Comparison of ENCODE assay signal across 8 cellular contexts in genomic region chr1:175192111-175192629, GRCh38. TPM values are rescaled to one million over a fixed set of nuclear protein-coding genes. Genes with fewer than 3 reads are reported as not detected.
DNase-seq lines count a peak whose midpoint lies in the region; ATAC-seq and TF ChIP-seq lines count a peak whose summit lies in the region.

No MANE protein-coding gene starts in this region.

- peak overlapping the region; percentile 63 for H3K18ac ChIP-seq in neuronal stem cell (ENCODE audit: low read length)

- H3K27ac Mint-ChIP-seq in activated T-helper 1 cell treated with anti-CD3 and anti-CD28 coated beads, Interleukin-12 subunit alpha, Interleukin-12 subunit beta, Interleukin-2, Interleukin-4 antibody, amounts not matched to agents 30 ng/mL and 10 ng/mL and 1 ng/mL, durations not matched to agents 14 hours and 24 hours and 36 hours = peak overlapping the region; percentile 84

- H3K9ac ChIP-seq in neuronal stem cell (ENCODE audit: low read depth, low read length, poor library complexity) = no peak overlapping the region

- peak overlapping the region; percentile 99 for H3K4me3 Mint-ChIP-seq in activated T-helper 1 cell treated with anti-CD3 and anti-CD28 coated beads, Interleukin-12 subunit alpha, Interleukin-12 subunit beta, Interleukin-2, Interleukin-4 antibody, amounts not matched to agents 30 ng/mL and 10 ng/mL and 1 ng/mL, durations not matched to agents 14 hours and 24 hours and 36 hours

- DNase-seq in NCI-H2227 (lab: John Stamatoyannopoulos, UW; ENCODE audit: unreplicated experiment) = peak; percentile 21
- no peak for DNase-seq in NCI-H2227 treated with DMSO at 0.1 percent for 48 hours (lab: John Stamatoyannopoulos, UW)
- DNase-seq in NCI-H2171 (lab: John Stamatoyannopoulos, UW) = peak; percentile 56
- peak; percentile 20 for DNase-seq in activated T-helper 1 cell treated with anti-CD3 and anti-CD28 coated beads, Interleukin-12 subunit alpha, Interleukin-12 subunit beta, Interleukin-2, Interleukin-4 antibody, amounts not matched to agents 30 ng/mL and 10 ng/mL and 1 ng/mL, durations not matched to agents 14 hours and 24 hours and 36 hours (ENCODE audit: low spot score)
- no peak for DNase-seq in neuronal stem cell (ENCODE audit: low spot score)
- DNase-seq in OCI-M2 (lab: John Stamatoyannopoulos, UW; ENCODE audit: unreplicated experiment) = no peak
- no peak for DNase-seq in caudate nucleus (lab: John Stamatoyannopoulos, UW)

- H3K4me3 ChIP-seq in gastroesophageal sphincter (peak overlapping the region; percentile 71 to 72), neuronal stem cell (ENCODE audit: low read length in 2 of 2) (peak overlapping the region in 1 of 2 donors; percentile 55)

- H3K79me1 ChIP-seq in neuronal stem cell (ENCODE audit: low read depth, low read length) = no peaks in the 10 kb centered on the region

- peak overlapping the region; percentile 88 for H2AFZ ChIP-seq in neuronal stem cell (ENCODE audit: low read length)

- H3K36me3 ChIP-seq in gastroesophageal sphincter (peaks cover 0 to 4% of the 10 kb centered on the region in 2 donors), neuronal stem cell (replicated peaks in 1 of 2; ENCODE audit: control insufficient read depth in 2 of 2, insufficient read depth in 2 of 2, low read length in 2 of 2) (no peaks in the 10 kb centered on the region)

- H3K23ac ChIP-seq in neuronal stem cell (ENCODE audit: low read depth, low read length, poor library complexity) = no peak overlapping the region

- H4K8ac ChIP-seq in neuronal stem cell (ENCODE audit: low read depth, low read length) = no peak overlapping the region

- ATAC-seq in gastroesophageal sphincter = peak; percentile 20

- no peaks in the 10 kb centered on the region for H3K27me3 Mint-ChIP-seq in activated T-helper 1 cell treated with anti-CD3 and anti-CD28 coated beads, Interleukin-12 subunit alpha, Interleukin-12 subunit beta, Interleukin-2, Interleukin-4 antibody, amounts not matched to agents 30 ng/mL and 10 ng/mL and 1 ng/mL, durations not matched to agents 14 hours and 24 hours and 36 hours (ENCODE audit: insufficient read depth)

- no peak for TF ChIP-seq EP300 in gastroesophageal sphincter (IDR thresholded peaks at IDR 0.05)

- no peaks in the 10 kb centered on the region for H3K9me3 Mint-ChIP-seq in activated T-helper 1 cell treated with anti-CD3 and anti-CD28 coated beads, Interleukin-12 subunit alpha, Interleukin-12 subunit beta, Interleukin-2, Interleukin-4 antibody, amounts not matched to agents 30 ng/mL and 10 ng/mL and 1 ng/mL, durations not matched to agents 14 hours and 24 hours and 36 hours

- H3K4me1 Mint-ChIP-seq in activated T-helper 1 cell treated with anti-CD3 and anti-CD28 coated beads, Interleukin-12 subunit alpha, Interleukin-12 subunit beta, Interleukin-2, Interleukin-4 antibody, amounts not matched to agents 30 ng/mL and 10 ng/mL and 1 ng/mL, durations not matched to agents 14 hours and 24 hours and 36 hours (ENCODE audit: low read depth) = peaks cover 62% of the 10 kb centered on the region

- peaks cover 0 to 50% (median 0%) of the 10 kb centered on the region in 3 donors for H3K4me1 ChIP-seq in gastroesophageal sphincter
- H3K4me1 ChIP-seq in neuronal stem cell (ENCODE audit: control insufficient read depth in 2 of 2, insufficient read depth in 1 of 2, low read depth in 1 of 2, low read length in 2 of 2) = peaks cover 4 to 6% of the 10 kb centered on the region in 2 donors

- no peaks in the 10 kb centered on the region for H3K27me3 ChIP-seq in gastroesophageal sphincter
- peaks cover 0 to 59% (median 34%) of the 10 kb centered on the region in 3 experiments for H3K27me3 ChIP-seq in neuronal stem cell (ENCODE audit: control insufficient read depth in 3 of 3, insufficient read depth in 3 of 3, low read depth in 1 of 3, low read length in 3 of 3)

- no peak overlapping the region for H2BK12ac ChIP-seq in neuronal stem cell (ENCODE audit: low read length)

- H3K27ac ChIP-seq in gastroesophageal sphincter (peak overlapping the region; percentile 54 to 88 (median 86)), neuronal stem cell (replicated peaks; ENCODE audit: low read length) (no peak overlapping the region), caudate nucleus (ENCODE audit: low read depth, low read length) (no peak overlapping the region)

- TF ChIP-seq POLR2A in gastroesophageal sphincter (IDR thresholded peaks at IDR 0.05) = no peak

- TF ChIP-seq CTCF in gastroesophageal sphincter (IDR thresholded peaks at IDR 0.05) = no peak

- no peaks in the 10 kb centered on the region for H3K9me3 ChIP-seq in gastroesophageal sphincter
- no peaks in the 10 kb centered on the region for H3K9me3 ChIP-seq in neuronal stem cell (replicated peaks in 1 of 2; ENCODE audit: control insufficient read depth in 2 of 2, insufficient read depth in 1 of 2, low read depth in 1 of 2, low read length in 2 of 2)

- intact Hi-C loops in activated T-helper 1 cell treated with anti-CD3 and anti-CD28 coated beads, Interleukin-12 subunit alpha, Interleukin-12 subunit beta, Interleukin-2, Interleukin-4 antibody, amounts not matched to agents 30 ng/mL and 10 ng/mL and 1 ng/mL, durations not matched to agents 14 hours and 24 hours and 36 hours (cut with micrococcal nuclease) = no loop called here

- H3K4me2 ChIP-seq in neuronal stem cell (ENCODE audit: insufficient read depth, low read length, poor library complexity, severe bottlenecking) = peak overlapping the region; percentile 89

- no peak overlapping the region for H3K14ac ChIP-seq in neuronal stem cell (ENCODE audit: low read length)

- no peak overlapping the region for H2AK5ac ChIP-seq in neuronal stem cell (ENCODE audit: low read depth, low read length)

- no peak overlapping the region for H2BK120ac ChIP-seq in neuronal stem cell (ENCODE audit: low read depth, low read length)

- H3K4ac ChIP-seq in neuronal stem cell (ENCODE audit: low read length) = no peak overlapping the region

- no peak overlapping the region for H4K91ac ChIP-seq in neuronal stem cell (ENCODE audit: low read depth, low read length, poor library complexity)

- H2BK15ac ChIP-seq in neuronal stem cell (ENCODE audit: low read length) = no peak overlapping the region

- no peak overlapping the region for H2BK5ac ChIP-seq in neuronal stem cell (ENCODE audit: low read length)

- peaks cover 36% of the 10 kb centered on the region for H3K36me3 Mint-ChIP-seq in activated T-helper 1 cell treated with anti-CD3 and anti-CD28 coated beads, Interleukin-12 subunit alpha, Interleukin-12 subunit beta, Interleukin-2, Interleukin-4 antibody, amounts not matched to agents 30 ng/mL and 10 ng/mL and 1 ng/mL, durations not matched to agents 14 hours and 24 hours and 36 hours (ENCODE audit: low read depth)

- WGBS in gastroesophageal sphincter (ENCODE audit: low coverage in 1 of 2), 2 donors = 0 to 2% methylated on average over 7 to 8 of the region's 17 CpGs
- WGBS in neuronal stem cell (ENCODE audit: extremely low coverage in 2 of 2, insufficient read length in 2 of 2, insufficient replicate concordance in 1 of 2), 2 donors = no CpG with 5 or more reads among the region's 17 CpGs

RNA-seq across cellular contexts. Expression of gene KIAA0040, which starts 0.4 kb away (rescaled TPM):
- total RNA-seq in activated T-helper 1 cell treated with anti-CD3 and anti-CD28 coated beads, Interleukin-12 subunit alpha, Interleukin-12 subunit beta, Interleukin-2, Interleukin-4 antibody, amounts not matched to agents 30 ng/mL and 10 ng/mL and 1 ng/mL, durations not matched to agents 14 hours and 24 hours and 36 hours = 43.8 and 45.6 TPM in 2 replicates
- 10 to 100 TPM; 43.2 to 54.3 (median 46.5) TPM for total RNA-seq in gastroesophageal sphincter
- not detected for polyA plus RNA-seq in neuronal stem cell (2013, experiment 1 of 2)
- polyA plus RNA-seq in neuronal stem cell (2013, experiment 2 of 2) = 0.01 TPM

Comparison
In these comparisons a context has a peak if more than half of its experiments do, and no peak if none do; other contexts are left out.
1. DNase-seq: peak in NCI-H2227 (single experiment), NCI-H2171 (single experiment) and activated T-helper 1 cell treated with anti-CD3 and anti-CD28 coated beads, Interleukin-12 subunit alpha, Interleukin-12 subunit beta, Interleukin-2, Interleukin-4 antibody, amounts not matched to agents 30 ng/mL and 10 ng/mL and 1 ng/mL, durations not matched to agents 14 hours and 24 hours and 36 hours (single experiment); none in NCI-H2227 treated with DMSO at 0.1 percent for 48 hours (single experiment), neuronal stem cell (single experiment), OCI-M2 (single experiment) and caudate nucleus (0 of 61).
2. H3K27ac ChIP-seq: peak in gastroesophageal sphincter (4 of 4); none in neuronal stem cell (single experiment) and caudate nucleus (single experiment).